15 cellular contexts compared by ENCODE assay signal in the genomic region with DNA sequence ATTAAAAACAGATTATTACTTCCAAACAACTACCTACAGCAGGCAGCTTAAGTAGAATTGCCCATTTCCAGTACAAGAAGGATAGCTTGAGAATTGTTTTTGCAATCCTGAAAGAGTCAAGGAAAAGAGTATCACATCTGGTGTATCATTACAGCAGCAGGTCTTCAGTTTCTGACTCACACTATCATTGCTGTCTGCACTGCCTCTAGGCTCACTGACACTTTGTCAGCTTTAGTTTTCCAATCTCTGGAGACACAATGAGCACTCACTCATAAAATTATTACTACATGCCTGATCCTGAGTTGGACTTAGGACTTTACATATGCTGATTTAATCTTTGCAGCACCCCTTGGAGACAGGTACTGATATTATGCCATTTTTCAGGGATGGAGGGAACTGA.
"Had no signal": no experiment of that assay in that cellular context is flagged by ENCODE, and none has a peak within 500 bp of the region (broad histone marks: within the 10 kb centered on the region; RNA-seq: fewer than 3 reads in every experiment).

No MANE protein-coding gene starts in this region.

- H3K27ac ChIP-seq: epithelial cell of prostate, thoracic aorta had no signal

- H3K4me3 ChIP-seq: thoracic aorta had no signal

- ATAC-seq: activated naive CD8-positive, alpha-beta T cell treated with anti-CD3 and anti-CD28 coated beads, Interleukin-2, amount 50 U/mL, for 24 hours; left ventricle myocardium superior; stimulated activated naive CD8-positive, alpha-beta T cell treated with anti-CD3 and anti-CD28 coated beads, Interleukin-15, amount 100 ng/mL, for 72 hours had no signal

- DNase-seq: activated CD4-positive, alpha-beta memory T cell treated with anti-CD3 and anti-CD28 coated beads for 36 hours; activated CD4-positive, alpha-beta T cell treated with anti-CD3 and anti-CD28 coated beads for 1 hour; activated gamma-delta T cell treated with Interleukin-2 at 50 U/mL for 16 hours; activated naive CD8-positive, alpha-beta T cell treated with anti-CD3 and anti-CD28 coated beads, Interleukin-2, amount 50 U/mL, for 24 hours; activated T-cell treated with anti-CD3 and anti-CD28 coated beads, Interleukin-2, amount 50 U/mL, for 48 hours; cortex of kidney; effector memory CD4-positive, alpha-beta T cell; foreskin melanocyte; head of caudate nucleus; left ventricle myocardium superior; mesendoderm; stimulated activated CD4-positive, alpha-beta T cell treated with anti-CD3 and anti-CD28 coated beads, Interleukin-4, amount 100 ng/mL, for 24 hours; stimulated activated naive CD8-positive, alpha-beta T cell treated with anti-CD3 and anti-CD28 coated beads, Interleukin-15, amount 100 ng/mL, for 72 hours had no signal

- H3K9me3 ChIP-seq: thoracic aorta had no signal

- H3K36me3 ChIP-seq: thoracic aorta had no signal
